In genomic region chr16:27460213-27460612, GRCh38 we compare ENCODE assay signal across 14 cellular contexts. TPM values are rescaled to one million over a fixed set of nuclear protein-coding genes. Genes with fewer than 3 reads are reported as not detected.
"Had no signal": no experiment of that assay in that cellular context is flagged by ENCODE, and none has a peak within 500 bp of the region (broad histone marks: within the 10 kb centered on the region; RNA-seq: fewer than 3 reads in every experiment).

No MANE protein-coding gene starts in this region.

- ATAC-seq: left ventricle myocardium superior; stimulated activated naive CD8-positive, alpha-beta T cell treated with anti-CD3 and anti-CD28 coated beads, Interleukin-15, Interleukin-2, amounts not matched to agents 100 U/mL and 50 U/mL, for 24 hours had no signal

- H3K9me3 ChIP-seq: ascending aorta, suprapubic skin had no signal

- H3K27ac ChIP-seq: ascending aorta, suprapubic skin had no signal

- H3K27me3 Mint-ChIP-seq: activated naive CD8-positive, alpha-beta T cell treated with anti-CD3 and anti-CD28 coated beads for 36 hours; activated T-cell treated with anti-CD3 and anti-CD28 coated beads, Interleukin-2, amount 50 U/mL, for 24 hours had no signal

- H3K4me3 Mint-ChIP-seq: activated naive CD8-positive, alpha-beta T cell treated with anti-CD3 and anti-CD28 coated beads for 36 hours; activated T-cell treated with anti-CD3 and anti-CD28 coated beads, Interleukin-2, amount 50 U/mL, for 24 hours; T-helper 2 cell treated with Interferon-gamma antibody and Interleukin-4, amounts not matched to agents 5 μg/mL and 100 μg/mL, for 36 hours had no signal

- DNase-seq: activated CD4-positive, alpha-beta T cell treated with anti-CD3 and anti-CD28 coated beads, Interleukin-2, amount 50 U/mL, for 4 hours; activated CD4-positive, CD25-positive, alpha-beta regulatory T cell treated with anti-CD3 and anti-CD28 coated beads, Interleukin-2, amount 50 U/mL, for 72 hours; activated effector memory CD4-positive, alpha-beta T cell treated with anti-CD3 and anti-CD28 coated beads, Interleukin-2, amount 50 U/mL, for 16 hours; activated naive CD8-positive, alpha-beta T cell treated with anti-CD3 and anti-CD28 coated beads for 36 hours; activated T-cell treated with anti-CD3 and anti-CD28 coated beads, Interleukin-2, amount 50 U/mL, for 24 hours; dorsolateral prefrontal cortex; head of caudate nucleus; left ventricle myocardium superior; stimulated activated CD4-positive, alpha-beta T cell treated with anti-CD3 and anti-CD28 coated beads, Interleukin-12 subunit alpha, Interleukin-12 subunit beta, amount 100 ng/mL, for 4 hours; stimulated activated naive CD8-positive, alpha-beta T cell treated with anti-CD3 and anti-CD28 coated beads, Interleukin-15, Interleukin-2, amounts not matched to agents 100 U/mL and 50 U/mL, for 24 hours had no signal

- H3K27me3 ChIP-seq: ascending aorta, dorsolateral prefrontal cortex, suprapubic skin had no signal

- H3K4me3 ChIP-seq: ascending aorta, dorsolateral prefrontal cortex, suprapubic skin had no signal

- H3K4me1 ChIP-seq: ascending aorta had no signal

- H3K9me3 Mint-ChIP-seq: activated naive CD8-positive, alpha-beta T cell treated with anti-CD3 and anti-CD28 coated beads for 36 hours; activated T-cell treated with anti-CD3 and anti-CD28 coated beads, Interleukin-2, amount 50 U/mL, for 24 hours; T-helper 2 cell treated with Interferon-gamma antibody and Interleukin-4, amounts not matched to agents 5 μg/mL and 100 μg/mL, for 36 hours had no signal

RNA-seq across cellular contexts. Expression of gene IL21R, which starts 58.2 kb away (rescaled TPM):
- total RNA-seq: bronchial epithelial cell had no signal
